10 cellular contexts compared by ENCODE assay signal in genomic region chr13:74070065-74070464, GRCh38.
DNase-seq lines count a peak whose midpoint lies in the region; ATAC-seq, FAIRE-seq and TF ChIP-seq lines count a peak whose summit lies in the region.
"Had no signal": no experiment of that assay in that cellular context is flagged by ENCODE, and none has a peak within 500 bp of the region (broad histone marks: within the 10 kb centered on the region; RNA-seq: fewer than 3 reads in every experiment).

No MANE protein-coding gene starts in this region.

- TF ChIP-seq CTCF in psoas muscle (IDR thresholded peaks at IDR 0.05): no peak

- peaks cover 28% of the 10 kb centered on the region for H3K4me1 ChIP-seq in psoas muscle

- H3K27me3 Mint-ChIP-seq in T-cell (no peaks in the 10 kb centered on the region), immature natural killer cell (ENCODE audit: low read depth in 3 of 3) (no peaks in the 10 kb centered on the region)

- H3K4me3 Mint-ChIP-seq in T-cell (peak overlapping the region; percentile 61 to 69 (median 64)), immature natural killer cell (peak overlapping the region; percentile 38 to 75 (median 69))

- H3K4me3 ChIP-seq in psoas muscle: no peak overlapping the region

- no peaks in the 10 kb centered on the region for H3K27me3 ChIP-seq in psoas muscle (ENCODE audit: insufficient read depth in 3 of 3, low read length in 2 of 3)

- ATAC-seq in GM21723 (IDR thresholded peaks at IDR 0.05; ENCODE audit: unreplicated experiment): peak; percentile 47
- peak; percentile 85 to 94 (median 92) for ATAC-seq in T-cell (replicated peaks in 1 of 4)
- ATAC-seq in left cardiac atrium: no peak
- no peak for ATAC-seq in psoas muscle

- H3K4me1 Mint-ChIP-seq in T-cell (peaks cover 74 to 84% (median 82%) of the 10 kb centered on the region in 3 donors), immature natural killer cell (peaks cover 71 to 85% of the 10 kb centered on the region in 2 donors)

- peak; percentile 58 for FAIRE-seq in GM18507 (lab: Jason Lieb, UNC)

- no peaks in the 10 kb centered on the region for H3K9me3 ChIP-seq in psoas muscle

- H3K9me3 Mint-ChIP-seq in T-cell (no peaks in the 10 kb centered on the region), immature natural killer cell (no peaks in the 10 kb centered on the region)

- H3K27ac Mint-ChIP-seq in T-cell: peak overlapping the region; percentile 92
- peak overlapping the region; percentile 43 to 85 (median 77) for H3K27ac Mint-ChIP-seq in immature natural killer cell

- CTCF ChIA-PET in T-cell (lab: Charles Lee): interaction anchor here (0.5 to 1.9 kb wide), 8 partner anchors 11 to 217 kb away, joined by 3 to 9 read pairs (median 4); no protein-coding TSS in a partner anchor

- WGBS in psoas muscle, 3 donors: 68 to 83% (median 71%) methylated on average over 4 of the region's 4 CpGs

- DNase-seq in GM18507 (ENCODE audit: extremely low spot score, insufficient read length, low read depth) (no peak), T-cell (peak in 31 of 34 experiments; percentile 4 to 54 (median 34)), immature natural killer cell (peak; percentile 17 to 22 (median 20)), left cardiac atrium (no peak), NCI-H524 treated with DMSO at 0.1 percent for 48 hours (lab: John Stamatoyannopoulos, UW) (no peak), psoas muscle (no peak)
- DNase-seq: DMS79, hypothalamus, NCI-H1436 treated with DMSO at 0.1 percent for 48 hours had no signal

- no peak overlapping the region for H3K27ac ChIP-seq in psoas muscle

- intact Hi-C loops in left cardiac atrium (cut with DNase I) (no loop called here), psoas muscle (cut with DNase I) (loop anchor here in 1 of 2 donors (10.0 kb wide), 1 partner anchor 55 kb away; no protein-coding TSS in a partner anchor)

- H3K36me3 Mint-ChIP-seq in T-cell: peaks cover 15% of the 10 kb centered on the region
- H3K36me3 Mint-ChIP-seq in immature natural killer cell: peaks cover 0 to 8% (median 0%) of the 10 kb centered on the region in 3 donors

- POLR2A ChIA-PET in T-cell (lab: Charles Lee): interaction anchor here (0.7 to 1.5 kb wide), 4 partner anchors 8 to 482 kb away, joined by 3 to 7 read pairs (median 4); no protein-coding TSS in a partner anchor

- no peaks in the 10 kb centered on the region for H3K36me3 ChIP-seq in psoas muscle (ENCODE audit: insufficient read depth in 1 of 2, low read depth in 1 of 2)

Comparison
In these comparisons a context has a peak if more than half of its experiments do, and no peak if none do; other contexts are left out.
1. DNase-seq: peak in T-cell (31 of 34) and immature natural killer cell (3 of 3); none in GM18507 (single experiment), left cardiac atrium (single experiment), NCI-H524 treated with DMSO at 0.1 percent for 48 hours (single experiment) and psoas muscle (0 of 2).
2. ATAC-seq: peak in GM21723 (single experiment) and T-cell (4 of 4); none in left cardiac atrium (0 of 2) and psoas muscle (0 of 4).